ENCODE assay signal across 15 cellular contexts in genomic region chr17:6108382-6108781, GRCh38. TPM values are rescaled to one million over a fixed set of nuclear protein-coding genes. Genes with fewer than 3 reads are reported as not detected.
DNase-seq lines count a peak whose midpoint lies in the region; ATAC-seq and TF ChIP-seq lines count a peak whose summit lies in the region.
"Had no signal": no experiment of that assay in that cellular context is flagged by ENCODE, and none has a peak within 500 bp of the region (broad histone marks: within the 10 kb centered on the region; RNA-seq: fewer than 3 reads in every experiment).

No MANE protein-coding gene starts in this region.

- no peaks in the 10 kb centered on the region for H3K4me1 ChIP-seq in spleen
- H3K4me1 ChIP-seq: Caco-2, HAP-1 had no signal

- H3K36me3 ChIP-seq in spleen = peaks cover 0 to 12% (median 0%) of the 10 kb centered on the region in 6 donors
- H3K36me3 ChIP-seq: BLaER1 had no signal

- ATAC-seq in GM18861 (IDR thresholded peaks at IDR 0.05; ENCODE audit: unreplicated experiment) = no peak

- no peak for TF ChIP-seq POLR2A in spleen (IDR thresholded peaks at IDR 0.05)

- peaks cover 0 to 12% (median 0%) of the 10 kb centered on the region in 7 donors for H3K27me3 ChIP-seq in spleen (replicated peaks in 1 of 7)
- H3K27me3 ChIP-seq: BLaER1 had no signal

- TF ChIP-seq CTCF in coronary artery (IDR thresholded peaks at IDR 0.05) (no peak), spleen (IDR thresholded peaks at IDR 0.05 in 8 of 11, conservative IDR thresholded peaks at IDR 0.05 in 3 of 11) (no peak)

- DNase-seq in coronary artery (ENCODE audit: low spot score) (peak; percentile 9), mesenteric fat pad (ENCODE audit: low spot score) (peak; percentile 69), spleen (peak; percentile 5), NCI-H82 (lab: John Stamatoyannopoulos, UW) (no peak), DMS53 treated with DMSO at 0.1 percent for 48 hours (lab: John Stamatoyannopoulos, UW; ENCODE audit: unreplicated experiment) (no peak)
- DNase-seq: 8988T; AML-193; Caco-2; CD8-positive, alpha-beta memory T cell; GF-D8 had no signal

- H3K27ac ChIP-seq in coronary artery (no peak overlapping the region), spleen (no peak overlapping the region)
- H3K27ac ChIP-seq: BLaER1, HL-60 had no signal

- intact Hi-C loops in spleen (cut with DNase I; ENCODE audit: low total_unique reads) = no loop called here

- H3K9me3 ChIP-seq in spleen = no peaks in the 10 kb centered on the region
- H3K9me3 ChIP-seq: BLaER1, Caco-2, HAP-1 had no signal

- H3K4me3 ChIP-seq in coronary artery = no peak overlapping the region
- no peak overlapping the region for H3K4me3 ChIP-seq in spleen
- H3K4me3 ChIP-seq: BLaER1, HAP-1 had no signal

- WGBS in spleen, 5 donors = 71 to 77% (median 74%) methylated on average over 5 of the region's 5 CpGs

TF ChIP-seq in PFSK-1, 5 proteins besides CTCF, POLR2A, EP300 and RAD21:
- TF ChIP-seq POLR2AphosphoS5 (IDR thresholded peaks at IDR 0.05; ENCODE audit: low read depth, low read length) = peak; percentile 12; the same call in 1 of the 2 replicates
- TF ChIP-seq FOXP2 (optimal IDR thresholded peaks at IDR 0.05; ENCODE audit: borderline replicate concordance, extremely low read depth, extremely low read length, insufficient read depth) = no peak
- TF ChIP-seq TAF1 (IDR thresholded peaks at IDR 0.05; ENCODE audit: borderline replicate concordance, insufficient read depth, low read length) = no peak
- no peak for TF ChIP-seq REST (IDR thresholded peaks at IDR 0.05; ENCODE audit: insufficient read depth in 1 of 2, low read depth in 2 of 2, low read length in 2 of 2)

RNA-seq across cellular contexts. Expression of gene WSCD1, which starts 38.2 kb away (rescaled TPM):
- polyA plus RNA-seq in PFSK-1 (2012; ENCODE audit: insufficient read length, low read depth) = 182 TPM
- 3.9 TPM for total RNA-seq in mesenteric fat pad
- total RNA-seq in spleen = 10 to 100 TPM; 22.9 to 84.1 (median 53.6) TPM
- 1 to 10 TPM; 2.4 to 6.2 (median 5.8) TPM for polyA plus RNA-seq in spleen
- total RNA-seq: Caco-2 had no signal
- polyA plus RNA-seq: CD8-positive, alpha-beta memory T cell had no signal

Comparison
In these comparisons a context has a peak if more than half of its experiments do, and no peak if none do; other contexts are left out.
1. DNase-seq: peak in coronary artery (single experiment), mesenteric fat pad (single experiment) and spleen (single experiment); none in NCI-H82 (single experiment) and DMS53 treated with DMSO at 0.1 percent for 48 hours (single experiment).